8 cellular contexts compared by ENCODE assay signal in genomic region chr17:43367588-43368242, GRCh38. TPM values are rescaled to one million over a fixed set of nuclear protein-coding genes. Genes with fewer than 3 reads are reported as not detected.
DNase-seq lines count a peak whose midpoint lies in the region; ATAC-seq, FAIRE-seq and TF ChIP-seq lines count a peak whose summit lies in the region.

No MANE protein-coding gene starts in this region.

- H3K4me1 ChIP-seq in NT2/D1 (ENCODE audit: insufficient read depth, insufficient read length) (peaks cover 8% of the 10 kb centered on the region), prostate gland (replicated peaks) (no peaks in the 10 kb centered on the region)

- no peaks in the 10 kb centered on the region for H3K36me3 Mint-ChIP-seq in activated naive CD4-positive, alpha-beta T cell treated with anti-CD3 and anti-CD28 coated beads, Interleukin-2, amount 50 U/mL, for 72 hours

- WGBS in prostate gland, result 27% methylated on average over 18 of the region's 18 CpGs

- H3K9me3 Mint-ChIP-seq in activated naive CD4-positive, alpha-beta T cell treated with anti-CD3 and anti-CD28 coated beads, Interleukin-2, amount 50 U/mL, for 72 hours, result no peaks in the 10 kb centered on the region

- no peaks in the 10 kb centered on the region for H3K9me3 ChIP-seq in NT2/D1 (ENCODE audit: insufficient read depth, low read length)
- H3K9me3 ChIP-seq in prostate gland, result no peaks in the 10 kb centered on the region

- no peak for TF ChIP-seq POLR2A in prostate gland (IDR thresholded peaks at IDR 0.05)

- DNase-seq in DMS 273 (lab: John Stamatoyannopoulos, UW; ENCODE audit: unreplicated experiment) (peak; percentile 86), HTR-8/SVneo (ENCODE audit: insufficient read length, low spot score) (peak; percentile 70), NT2/D1 (ENCODE audit: low read depth, low spot score) (no peak), glomerular visceral epithelial cell (ENCODE audit: extremely low spot score) (peak; percentile 91), prostate gland (ENCODE audit: low spot score) (no peak), activated gamma-delta T cell treated with Interleukin-2 at 50 U/mL for 16 hours (no peak)
- peak in 1 of 2 donors; percentile 66 for DNase-seq in activated naive CD4-positive, alpha-beta T cell treated with anti-CD3 and anti-CD28 coated beads, Interleukin-2, amount 50 U/mL, for 72 hours (ENCODE audit: low spot score in 2 of 2)

- H3K27ac Mint-ChIP-seq in activated naive CD4-positive, alpha-beta T cell treated with anti-CD3 and anti-CD28 coated beads, Interleukin-2, amount 50 U/mL, for 72 hours, result peak overlapping the region; percentile 99 to 100

- peak overlapping the region; percentile 100 for H3K27ac ChIP-seq in prostate gland

- H3K27me3 ChIP-seq in NT2/D1 (ENCODE audit: insufficient read depth, insufficient read length) (no peaks in the 10 kb centered on the region), prostate gland (replicated peaks; ENCODE audit: insufficient read depth) (no peaks in the 10 kb centered on the region)

- H3K36me3 ChIP-seq in NT2/D1 (ENCODE audit: insufficient read depth, insufficient read length, low read length), result no peaks in the 10 kb centered on the region
- no peaks in the 10 kb centered on the region for H3K36me3 ChIP-seq in prostate gland

- peak; percentile 51 for FAIRE-seq in HTR-8/SVneo (lab: Jason Lieb, UNC)

- H3K9ac ChIP-seq in NT2/D1 (ENCODE audit: insufficient read length, low read depth), result peak overlapping the region; percentile 95

- TF ChIP-seq CTCF in prostate gland (IDR thresholded peaks at IDR 0.05), result no peak

- intact Hi-C loops in prostate gland (cut with DNase I), result loop anchor here (1.0 kb wide), 1 partner anchor 21 kb away; no protein-coding TSS in a partner anchor

- ATAC-seq in GM19463 (IDR thresholded peaks at IDR 0.05; ENCODE audit: unreplicated experiment), result peak; percentile 29
- ATAC-seq in activated naive CD4-positive, alpha-beta T cell treated with anti-CD3 and anti-CD28 coated beads, Interleukin-2, amount 50 U/mL, for 72 hours, result peak; percentile 51 to 69

- H3K4me3 ChIP-seq in NT2/D1 (ENCODE audit: insufficient read length, low read depth), result peak overlapping the region; percentile 49
- H3K4me3 ChIP-seq in prostate gland, result peak overlapping the region in 1 of 2 donors; percentile 52

RNA-seq across cellular contexts. Expression of gene ARL4D, which starts 31.1 kb away (rescaled TPM):
- total RNA-seq in activated naive CD4-positive, alpha-beta T cell treated with anti-CD3 and anti-CD28 coated beads, Interleukin-2, amount 50 U/mL, for 72 hours, result 1 to 10 TPM; 2.1 to 3.6 TPM
- 10 to 100 TPM in 1 of 2 donors, 1 to 10 TPM in 1; 4.8 to 17.2 TPM for total RNA-seq in prostate gland

Comparison
In these comparisons a context has a peak if more than half of its experiments do, and no peak if none do; other contexts are left out.
1. DNase-seq: peak in DMS 273 (single experiment), HTR-8/SVneo (single experiment) and glomerular visceral epithelial cell (single experiment); none in NT2/D1 (single experiment), prostate gland (single experiment) and activated gamma-delta T cell treated with Interleukin-2 at 50 U/mL for 16 hours (single experiment).